In genomic region chr2:27664245-27664574, GRCh38 we compare ENCODE assay signal across 8 cellular contexts. TPM values are rescaled to one million over a fixed set of nuclear protein-coding genes. Genes with fewer than 3 reads are reported as not detected.
DNase-seq lines count a peak whose midpoint lies in the region; ATAC-seq and TF ChIP-seq lines count a peak whose summit lies in the region.

No MANE protein-coding gene starts in this region.

- no peaks in the 10 kb centered on the region for H4K20me1 ChIP-seq in DOHH2 (ENCODE audit: control insufficient read depth, insufficient read depth, low read depth, low read length)

- in situ Hi-C loops in GM13976 (cut with MboI; ENCODE audit: low sequenced_read_pairs, unreplicated experiment) = no loop called here

- H3K27ac ChIP-seq in DOHH2 (ENCODE audit: low read depth, low read length) (peak overlapping the region; percentile 89), iPS-18a (ENCODE audit: low read length) (no peak overlapping the region)

- POLR2A ChIA-PET in GM10248 (lab: Yijun Ruan, JAX) = interaction anchor here (1.1 kb wide), 1 partner anchor 10 kb away, joined by 3 read pairs; no protein-coding TSS in a partner anchor

- H3K79me2 ChIP-seq in DOHH2 (ENCODE audit: control insufficient read depth, low read length) = peaks cover 52% of the 10 kb centered on the region

- H3F3A ChIP-seq in DOHH2 (ENCODE audit: control insufficient read depth, insufficient read depth) = peaks cover 5% of the 10 kb centered on the region; the same call in 1 of the 2 replicates

- DNase-seq in activated T-helper 1 cell treated with anti-CD3 and anti-CD28 coated beads, Interleukin-12 subunit alpha, Interleukin-12 subunit beta, Interleukin-2, Interleukin-4 antibody, amounts not matched to agents 30 ng/mL and 10 ng/mL and 1 ng/mL, durations not matched to agents 14 hours and 24 hours and 36 hours (ENCODE audit: low spot score) = no peak
- DNase-seq in DMS79 (lab: John Stamatoyannopoulos, UW) = no peak
- no peak for DNase-seq in GM10248 (ENCODE audit: extremely low spot score)
- no peak for DNase-seq in GM13976 (ENCODE audit: low spot score)

- peaks cover 51% of the 10 kb centered on the region for H3K4me1 Mint-ChIP-seq in activated T-helper 1 cell treated with anti-CD3 and anti-CD28 coated beads, Interleukin-12 subunit alpha, Interleukin-12 subunit beta, Interleukin-2, Interleukin-4 antibody, amounts not matched to agents 30 ng/mL and 10 ng/mL and 1 ng/mL, durations not matched to agents 14 hours and 24 hours and 36 hours (ENCODE audit: low read depth)
- H3K4me1 Mint-ChIP-seq in stimulated activated naive CD8-positive, alpha-beta T cell treated with anti-CD3 and anti-CD28 coated beads, Interleukin-15, Interleukin-2, amounts not matched to agents 100 ng/mL and 50 ng/mL, for 24 hours (ENCODE audit: low read depth) = peaks cover 54% of the 10 kb centered on the region

- H3K36me3 ChIP-seq in DOHH2 (ENCODE audit: control insufficient read depth, low read length) (peaks cover 53% of the 10 kb centered on the region), iPS-18a (ENCODE audit: control insufficient read depth, low read depth, low read length) (peaks cover 37% of the 10 kb centered on the region)

- peak overlapping the region; percentile 56 for H3K9ac ChIP-seq in iPS-18a (ENCODE audit: low read length)

- no peaks in the 10 kb centered on the region for H3K9me2 ChIP-seq in DOHH2 (replicated peaks; ENCODE audit: control insufficient read depth, low read length)

- CTCF ChIA-PET in GM10248 (lab: Yijun Ruan, JAX) = interaction anchor here (1.0 to 11.0 kb wide), 4 partner anchors 11 to 31 kb away, joined by 3 to 111 read pairs (median 4); no protein-coding TSS in a partner anchor

- H3K4me3 Mint-ChIP-seq in activated T-helper 1 cell treated with anti-CD3 and anti-CD28 coated beads, Interleukin-12 subunit alpha, Interleukin-12 subunit beta, Interleukin-2, Interleukin-4 antibody, amounts not matched to agents 30 ng/mL and 10 ng/mL and 1 ng/mL, durations not matched to agents 14 hours and 24 hours and 36 hours = peak overlapping the region; percentile 96
- peak overlapping the region; percentile 99 for H3K4me3 Mint-ChIP-seq in stimulated activated naive CD8-positive, alpha-beta T cell treated with anti-CD3 and anti-CD28 coated beads, Interleukin-15, Interleukin-2, amounts not matched to agents 100 ng/mL and 50 ng/mL, for 24 hours

- intact Hi-C loops in activated T-helper 1 cell treated with anti-CD3 and anti-CD28 coated beads, Interleukin-12 subunit alpha, Interleukin-12 subunit beta, Interleukin-2, Interleukin-4 antibody, amounts not matched to agents 30 ng/mL and 10 ng/mL and 1 ng/mL, durations not matched to agents 14 hours and 24 hours and 36 hours (cut with micrococcal nuclease) = no loop called here

- no peaks in the 10 kb centered on the region for H3K9me3 Mint-ChIP-seq in activated T-helper 1 cell treated with anti-CD3 and anti-CD28 coated beads, Interleukin-12 subunit alpha, Interleukin-12 subunit beta, Interleukin-2, Interleukin-4 antibody, amounts not matched to agents 30 ng/mL and 10 ng/mL and 1 ng/mL, durations not matched to agents 14 hours and 24 hours and 36 hours
- no peaks in the 10 kb centered on the region for H3K9me3 Mint-ChIP-seq in stimulated activated naive CD8-positive, alpha-beta T cell treated with anti-CD3 and anti-CD28 coated beads, Interleukin-15, Interleukin-2, amounts not matched to agents 100 ng/mL and 50 ng/mL, for 24 hours

- peaks cover 43% of the 10 kb centered on the region for H3K36me3 Mint-ChIP-seq in activated T-helper 1 cell treated with anti-CD3 and anti-CD28 coated beads, Interleukin-12 subunit alpha, Interleukin-12 subunit beta, Interleukin-2, Interleukin-4 antibody, amounts not matched to agents 30 ng/mL and 10 ng/mL and 1 ng/mL, durations not matched to agents 14 hours and 24 hours and 36 hours (ENCODE audit: low read depth)
- H3K36me3 Mint-ChIP-seq in stimulated activated naive CD8-positive, alpha-beta T cell treated with anti-CD3 and anti-CD28 coated beads, Interleukin-15, Interleukin-2, amounts not matched to agents 100 ng/mL and 50 ng/mL, for 24 hours (ENCODE audit: low read depth) = peaks cover 49% of the 10 kb centered on the region

- H3K9me3 ChIP-seq in DOHH2 (ENCODE audit: control insufficient read depth, insufficient read depth, low read length) = no peaks in the 10 kb centered on the region
- no peaks in the 10 kb centered on the region for H3K9me3 ChIP-seq in iPS-18a (ENCODE audit: control insufficient read depth, low read depth, low read length)

- peak; percentile 2 for TF ChIP-seq CTCF in DOHH2 (IDR thresholded peaks at IDR 0.05; ENCODE audit: low read depth, low read length, poor library complexity, severe bottlenecking)
- no peak for TF ChIP-seq CTCF in GM10248 (IDR thresholded peaks at IDR 0.05; ENCODE audit: control extremely low read depth, extremely low read depth, low read depth, missing control alignments)
- no peak for TF ChIP-seq CTCF in GM13976 (IDR thresholded peaks at IDR 0.05; ENCODE audit: borderline replicate concordance, control extremely low read depth, extremely low read depth, insufficient read depth, missing control alignments)

- no peaks in the 10 kb centered on the region for H3K27me3 Mint-ChIP-seq in activated T-helper 1 cell treated with anti-CD3 and anti-CD28 coated beads, Interleukin-12 subunit alpha, Interleukin-12 subunit beta, Interleukin-2, Interleukin-4 antibody, amounts not matched to agents 30 ng/mL and 10 ng/mL and 1 ng/mL, durations not matched to agents 14 hours and 24 hours and 36 hours (ENCODE audit: insufficient read depth)
- H3K27me3 Mint-ChIP-seq in stimulated activated naive CD8-positive, alpha-beta T cell treated with anti-CD3 and anti-CD28 coated beads, Interleukin-15, Interleukin-2, amounts not matched to agents 100 ng/mL and 50 ng/mL, for 24 hours = no peaks in the 10 kb centered on the region

- peak overlapping the region; percentile 97 for H3K27ac Mint-ChIP-seq in activated T-helper 1 cell treated with anti-CD3 and anti-CD28 coated beads, Interleukin-12 subunit alpha, Interleukin-12 subunit beta, Interleukin-2, Interleukin-4 antibody, amounts not matched to agents 30 ng/mL and 10 ng/mL and 1 ng/mL, durations not matched to agents 14 hours and 24 hours and 36 hours
- H3K27ac Mint-ChIP-seq in stimulated activated naive CD8-positive, alpha-beta T cell treated with anti-CD3 and anti-CD28 coated beads, Interleukin-15, Interleukin-2, amounts not matched to agents 100 ng/mL and 50 ng/mL, for 24 hours = peak overlapping the region; percentile 99

- peaks cover 22% of the 10 kb centered on the region for H3K4me1 ChIP-seq in DOHH2 (ENCODE audit: control insufficient read depth, low read length)
- peaks cover 3% of the 10 kb centered on the region for H3K4me1 ChIP-seq in iPS-18a (ENCODE audit: control insufficient read depth, low read depth, low read length)

- H3K27me3 ChIP-seq in DOHH2 (ENCODE audit: control insufficient read depth, low read length) (no peaks in the 10 kb centered on the region), iPS-18a (ENCODE audit: control insufficient read depth, insufficient read depth, low read length) (no peaks in the 10 kb centered on the region)

- peak overlapping the region; percentile 78 for H3K4me2 ChIP-seq in DOHH2 (ENCODE audit: low read length)

- peak; percentile 12 for ATAC-seq in HG03135 (IDR thresholded peaks at IDR 0.05; ENCODE audit: unreplicated experiment)

- H3K4me3 ChIP-seq in DOHH2 (ENCODE audit: low read length) (peak overlapping the region; percentile 99), iPS-18a (ENCODE audit: low read length) (peak overlapping the region; percentile 69)

RNA-seq across cellular contexts. Expression of gene SLC4A1AP, which starts 0.5 kb away (rescaled TPM):
- 29.7 and 29.8 TPM in 2 replicates for total RNA-seq in activated T-helper 1 cell treated with anti-CD3 and anti-CD28 coated beads, Interleukin-12 subunit alpha, Interleukin-12 subunit beta, Interleukin-2, Interleukin-4 antibody, amounts not matched to agents 30 ng/mL and 10 ng/mL and 1 ng/mL, durations not matched to agents 14 hours and 24 hours and 36 hours

RNA-seq across cellular contexts. Expression of gene SUPT7L, which starts 0.8 kb away (rescaled TPM):
- total RNA-seq in activated T-helper 1 cell treated with anti-CD3 and anti-CD28 coated beads, Interleukin-12 subunit alpha, Interleukin-12 subunit beta, Interleukin-2, Interleukin-4 antibody, amounts not matched to agents 30 ng/mL and 10 ng/mL and 1 ng/mL, durations not matched to agents 14 hours and 24 hours and 36 hours = 32.5 and 35.2 TPM in 2 replicates

RNA-seq across cellular contexts. Expression of gene GPN1, which starts 35.4 kb away (rescaled TPM):
- 48.3 and 51.0 TPM in 2 replicates for total RNA-seq in activated T-helper 1 cell treated with anti-CD3 and anti-CD28 coated beads, Interleukin-12 subunit alpha, Interleukin-12 subunit beta, Interleukin-2, Interleukin-4 antibody, amounts not matched to agents 30 ng/mL and 10 ng/mL and 1 ng/mL, durations not matched to agents 14 hours and 24 hours and 36 hours

RNA-seq across cellular contexts. Expression of gene CCDC121, which starts 35.4 kb away (rescaled TPM):
- total RNA-seq in activated T-helper 1 cell treated with anti-CD3 and anti-CD28 coated beads, Interleukin-12 subunit alpha, Interleukin-12 subunit beta, Interleukin-2, Interleukin-4 antibody, amounts not matched to agents 30 ng/mL and 10 ng/mL and 1 ng/mL, durations not matched to agents 14 hours and 24 hours and 36 hours = 0.66 and 1.3 TPM in 2 replicates
